ENCODE assay signal across 8 cellular contexts in the genomic region with DNA sequence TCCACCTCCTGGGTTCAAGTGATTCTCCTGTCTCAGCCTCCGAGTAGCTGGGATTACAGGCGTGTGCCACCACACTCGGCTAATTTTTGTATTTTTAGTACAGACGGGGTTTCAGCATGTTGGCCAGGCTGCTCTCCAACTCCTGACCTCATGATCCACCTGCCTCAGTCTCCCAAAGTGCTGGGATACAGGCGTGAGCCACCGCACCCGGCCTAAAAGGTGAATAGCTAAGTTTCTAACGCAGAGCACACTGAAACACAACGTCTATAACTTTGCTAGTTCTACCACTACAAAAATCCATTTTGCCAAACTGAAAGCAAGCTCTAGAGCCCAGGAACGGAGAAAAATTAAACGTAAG. TPM values are rescaled to one million over a fixed set of nuclear protein-coding genes. Genes with fewer than 3 reads are reported as not detected.
DNase-seq lines count a peak whose midpoint lies in the region; ATAC-seq and TF ChIP-seq lines count a peak whose summit lies in the region.
"Not testable (repeated sequence)": the region's sequence is repeated elsewhere in the genome, so short reads cannot be mapped to it uniquely, and the experiment has no call there.

No MANE protein-coding gene starts in this region.

- WGBS in ectodermal cell, 2 experiments = 91% methylated on average over 11 of the region's 11 CpGs
- WGBS in iPS DF 6.9 (ENCODE audit: insufficient coverage, insufficient read length) = no CpG with 5 or more reads among the region's 11 CpGs
- WGBS in spleen, 5 donors = 73 to 79% (median 76%) methylated on average over 11 of the region's 11 CpGs

- intact Hi-C loops in A673 (cut with micrococcal nuclease; ENCODE audit: unreplicated experiment); spleen (cut with DNase I; ENCODE audit: low total_unique reads): not testable (repeated sequence)
- intact Hi-C loops in naive thymus-derived CD4-positive, alpha-beta T cell (cut with micrococcal nuclease) = loop anchor here (2.0 to 5.0 kb wide), 5 partner anchors 18 to 1768 kb away; partner anchors contain the start of genes NREP (in 1 of the 2) and WDR36 (in 1 of the 2)

- not testable (repeated sequence) for TF ChIP-seq CTCF in A673 (conservative IDR thresholded peaks at IDR 0.05; ENCODE audit: low read depth, low read length); spleen (IDR thresholded peaks at IDR 0.05 in 8 of 11, conservative IDR thresholded peaks at IDR 0.05 in 3 of 11)

- H3K4me1 Mint-ChIP-seq in activated naive CD8-positive, alpha-beta T cell (ENCODE audit: low read depth) = peaks cover 31% of the 10 kb centered on the region
- peaks cover 5 to 41% (median 32%) of the 10 kb centered on the region in 7 donors for H3K4me1 Mint-ChIP-seq in naive thymus-derived CD4-positive, alpha-beta T cell

- peaks cover 16% of the 10 kb centered on the region for H3K4me1 ChIP-seq in A673 (ENCODE audit: insufficient read depth, low read length, poor library complexity, severe bottlenecking)
- H3K4me1 ChIP-seq in HAP-1; ectodermal cell (ENCODE audit: control insufficient read depth, insufficient read depth, low read length); iPS DF 6.9 (ENCODE audit: control insufficient read depth, insufficient read depth, low read length): not testable (repeated sequence)
- H3K4me1 ChIP-seq in SJSA1 (replicated peaks) = peaks cover 17% of the 10 kb centered on the region
- peaks cover 19% of the 10 kb centered on the region in 2 donors for H3K4me1 ChIP-seq in naive thymus-derived CD4-positive, alpha-beta T cell (ENCODE audit: control insufficient read depth in 2 of 2, insufficient read depth in 2 of 2, low read length in 2 of 2)
- peaks cover 20 to 47% (median 33%) of the 10 kb centered on the region in 6 donors for H3K4me1 ChIP-seq in spleen

- not testable (repeated sequence) for H3K9me3 Mint-ChIP-seq in activated naive CD8-positive, alpha-beta T cell (ENCODE audit: low read depth); naive thymus-derived CD4-positive, alpha-beta T cell

- H3K27ac Mint-ChIP-seq in activated naive CD8-positive, alpha-beta T cell = peak overlapping the region; percentile 100
- peak overlapping the region; percentile 95 to 99 (median 97) for H3K27ac Mint-ChIP-seq in naive thymus-derived CD4-positive, alpha-beta T cell

- not testable (repeated sequence) for H3K9me3 ChIP-seq in A673 (ENCODE audit: low read depth, low read length, poor library complexity, severe bottlenecking); HAP-1; SJSA1 (replicated peaks); ectodermal cell (ENCODE audit: control insufficient read depth, low read length); iPS DF 6.9 (ENCODE audit: control insufficient read depth, insufficient read depth, low read length); naive thymus-derived CD4-positive, alpha-beta T cell (ENCODE audit: control insufficient read depth in 2 of 3, low read length in 3 of 3); spleen

- not testable (repeated sequence) for ATAC-seq in naive thymus-derived CD4-positive, alpha-beta T cell

- DNase-seq in A673 (ENCODE audit: low spot score); HAP-1 (ENCODE audit: low spot score in 2 of 2); SJSA1 (ENCODE audit: low read depth in 1 of 2, low spot score in 2 of 2); iPS DF 6.9 (ENCODE audit: low read depth, low spot score); spleen: not testable (repeated sequence)
- peak in 1 of 9 donors; percentile 2 for DNase-seq in naive thymus-derived CD4-positive, alpha-beta T cell

- POLR2A ChIA-PET in A673 (lab: Charles Lee; ENCODE audit: low non-redundant PET) = not testable (repeated sequence)
- POLR2A ChIA-PET in naive thymus-derived CD4-positive, alpha-beta T cell (lab: Charles Lee) = interaction anchor here (0.8 to 2.9 kb wide), 10 partner anchors 9 to 153 kb away, joined by 3 to 24 read pairs (median 3); partner anchors contain the start of genes DCP2 and REEP5

- peak overlapping the region; percentile 97 for H3K4me3 Mint-ChIP-seq in activated naive CD8-positive, alpha-beta T cell
- H3K4me3 Mint-ChIP-seq in naive thymus-derived CD4-positive, alpha-beta T cell = peak overlapping the region; percentile 91 to 97 (median 96)

- H3K27ac ChIP-seq in A673 (ENCODE audit: low read depth, low read length, poor library complexity, severe bottlenecking) (peak overlapping the region; percentile 88), SJSA1 (peak overlapping the region; percentile 44), ectodermal cell (ENCODE audit: insufficient read depth, low read depth, low read length, poor library complexity, severe bottlenecking) (peak overlapping the region; percentile 20), spleen (peak overlapping the region; percentile 37 to 89 (median 82))
- H3K27ac ChIP-seq in iPS DF 6.9 (ENCODE audit: low read length) = not testable (repeated sequence)
- peak overlapping the region; percentile 89 for H3K27ac ChIP-seq in naive thymus-derived CD4-positive, alpha-beta T cell (ENCODE audit: low read depth, low read length)

- not testable (repeated sequence) for H3K27me3 Mint-ChIP-seq in activated naive CD8-positive, alpha-beta T cell
- H3K27me3 Mint-ChIP-seq in naive thymus-derived CD4-positive, alpha-beta T cell = peaks cover 10 to 23% (median 11%) of the 10 kb centered on the region in 5 donors

- BruUV-seq in A673 (replicated peaks; lab: Mats Ljungman, UMichigan) = TSS peak; percentile 97

- in situ Hi-C loops in HAP-1 (cut with MboI; ENCODE audit: low sequenced_read_pairs) = not testable (repeated sequence)

- CTCF ChIA-PET in A673 (lab: Charles Lee) = interaction anchor here (0.8 kb wide), 1 partner anchor 12 kb away, joined by 3 read pairs; no protein-coding TSS in a partner anchor
- CTCF ChIA-PET in naive thymus-derived CD4-positive, alpha-beta T cell (lab: Charles Lee) = interaction anchor here (1.0 to 1.1 kb wide), 2 partner anchors 12 to 62 kb away, joined by 3 to 4 read pairs; no protein-coding TSS in a partner anchor

- H3K36me3 ChIP-seq in A673 (ENCODE audit: insufficient read depth, low read length, poor library complexity, severe bottlenecking) (peaks cover 28% of the 10 kb centered on the region), HAP-1 (replicated peaks) (peaks cover 26% of the 10 kb centered on the region), SJSA1 (peaks cover 39% of the 10 kb centered on the region), spleen (peaks cover 0 to 32% (median 19%) of the 10 kb centered on the region in 6 donors)
- not testable (repeated sequence) for H3K36me3 ChIP-seq in ectodermal cell (ENCODE audit: control insufficient read depth, insufficient read depth, low read length); iPS DF 6.9 (ENCODE audit: control insufficient read depth, insufficient read depth, low read length)
- H3K36me3 ChIP-seq in naive thymus-derived CD4-positive, alpha-beta T cell (ENCODE audit: control insufficient read depth in 2 of 3, insufficient read depth in 3 of 3, low read length in 3 of 3) = peaks cover 0 to 22% (median 3%) of the 10 kb centered on the region in 3 experiments

- H3K4me3 ChIP-seq in A673 (ENCODE audit: low read depth, low read length, poor library complexity, severe bottlenecking) = peak overlapping the region; percentile 71
- peak overlapping the region; percentile 97 for H3K4me3 ChIP-seq in HAP-1
- peak overlapping the region; percentile 68 for H3K4me3 ChIP-seq in SJSA1
- H3K4me3 ChIP-seq in ectodermal cell (ENCODE audit: insufficient read depth, low read depth, low read length) = peak overlapping the region; percentile 96
- H3K4me3 ChIP-seq in iPS DF 6.9 (ENCODE audit: low read length) = peak overlapping the region; percentile 21; the same call in 1 of the 2 replicates
- H3K4me3 ChIP-seq in naive thymus-derived CD4-positive, alpha-beta T cell (ENCODE audit: low read length) = peak overlapping the region; percentile 88
- H3K4me3 ChIP-seq in spleen = peak overlapping the region; percentile 75 to 98 (median 88)

- not testable (repeated sequence) for H3K27me3 ChIP-seq in A673 (replicated peaks; ENCODE audit: insufficient read depth, low read depth, low read length, poor library complexity); HAP-1 (ENCODE audit: low read depth); SJSA1 (replicated peaks); iPS DF 6.9 (ENCODE audit: control insufficient read depth, insufficient read depth, low read length); naive thymus-derived CD4-positive, alpha-beta T cell (ENCODE audit: control insufficient read depth in 2 of 2, insufficient read depth in 2 of 2, low read length in 2 of 2); spleen (replicated peaks in 1 of 7)
- peaks cover 29% of the 10 kb centered on the region for H3K27me3 ChIP-seq in ectodermal cell (ENCODE audit: control insufficient read depth, insufficient read depth, low read length, poor library complexity, severe bottlenecking)

- H3K36me3 Mint-ChIP-seq in activated naive CD8-positive, alpha-beta T cell = not testable (repeated sequence)
- peaks cover under 1 to 20% (median 7%) of the 10 kb centered on the region in 5 donors for H3K36me3 Mint-ChIP-seq in naive thymus-derived CD4-positive, alpha-beta T cell

- not testable (repeated sequence) for TF ChIP-seq POLR2A in spleen (IDR thresholded peaks at IDR 0.05)

RNA-seq across cellular contexts. Expression of gene SRP19, which starts 0.5 kb away (rescaled TPM):
- total RNA-seq in A673 (2021) (72.4 and 73.9 TPM in 2 replicates), spleen (10 to 100 TPM; 29.9 to 70.4 (median 35.2) TPM)
- total RNA-seq in SJSA1 (2014; rRNA removed; shearing (Covaris generic)) = 132 and 155 TPM in 2 replicates
- polyA plus RNA-seq in ectodermal cell (2013, experiment 1 of 4) = 93.5 TPM
- polyA plus RNA-seq in ectodermal cell (2013, experiment 2 of 4) = 90.3 TPM
- 75.3 TPM for polyA plus RNA-seq in ectodermal cell (2013, experiment 3 of 4)
- polyA plus RNA-seq in ectodermal cell (2013, experiment 4 of 4) = 73.2 TPM
- total RNA-seq in naive thymus-derived CD4-positive, alpha-beta T cell = 10 to 100 TPM; 34.2 to 70.9 (median 41.5) TPM
- polyA plus RNA-seq in naive thymus-derived CD4-positive, alpha-beta T cell = 100 to 1,000 TPM; 113 to 115 TPM
- polyA plus RNA-seq in spleen = 10 to 100 TPM; 75.1 to 90.5 (median 89.6) TPM

Comparison
In these comparisons a context has a peak if more than half of its experiments do, and no peak if none do; other contexts are left out.
1. H3K4me3 ChIP-seq: peak in every context shown above with its lines; median percentile 97 in HAP-1; 96 in ectodermal cell; 88 in spleen; 88 in naive thymus-derived CD4-positive, alpha-beta T cell; 71 in A673; 68 in SJSA1; 21 in iPS DF 6.9.